In the genomic region with DNA sequence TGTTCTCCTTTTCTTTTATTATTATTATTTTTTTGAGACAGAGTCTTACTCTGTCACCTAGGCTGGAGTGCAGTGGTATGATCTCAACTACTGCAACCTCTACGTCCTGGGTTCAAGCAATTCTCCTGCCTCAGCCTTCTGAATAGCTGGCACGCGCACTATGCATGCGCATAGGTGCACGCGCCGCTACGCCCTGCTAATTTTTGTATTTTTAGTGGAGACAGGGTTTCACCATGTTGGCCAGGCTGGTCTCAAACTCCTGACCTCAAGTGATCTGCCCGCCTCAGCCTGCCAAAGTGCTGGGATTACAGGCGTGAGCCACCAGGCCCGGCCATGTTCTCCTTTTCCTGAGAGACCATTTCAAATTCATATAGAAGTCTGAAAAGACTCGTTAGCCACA, we compare ENCODE assay signal across 14 cellular contexts. TPM values are rescaled to one million over a fixed set of nuclear protein-coding genes. Genes with fewer than 3 reads are reported as not detected.
"Had no signal": no experiment of that assay in that cellular context is flagged by ENCODE, and none has a peak within 500 bp of the region (broad histone marks: within the 10 kb centered on the region; RNA-seq: fewer than 3 reads in every experiment).

No MANE protein-coding gene starts in this region.

RNA-seq across cellular contexts. Expression of a gene that starts 0.7 kb away (rescaled TPM):
- total RNA-seq: activated B cell treated with CpG ODN at 0.5 μM for 24 hours; activated CD4-positive, alpha-beta memory T cell treated with anti-CD3 and anti-CD28 coated beads for 36 hours; activated CD4-positive, alpha-beta memory T cell treated with anti-CD3 and anti-CD28 coated beads, Interleukin-2, amount 10 ng/mL, durations not matched to agents 7 days and 5 days; activated CD4-positive, alpha-beta T cell treated with anti-CD3 and anti-CD28 coated beads, Interleukin-2, amount 10 ng/mL, durations not matched to agents 24 days and 14 days; activated CD4-positive, alpha-beta T cell treated with anti-CD3 and anti-CD28 coated beads, Interleukin-2, amount 10 ng/mL, durations not matched to agents 7 days and 5 days; activated CD8-positive, alpha-beta memory T cell treated with anti-CD3 and anti-CD28 coated beads for 36 hours; activated CD8-positive, alpha-beta memory T cell treated with anti-CD3 and anti-CD28 coated beads, Interleukin-2, amount 10 ng/mL, durations not matched to agents 7 days and 5 days; activated CD8-positive, alpha-beta T cell treated with anti-CD3 and anti-CD28 coated beads for 36 hours; activated CD8-positive, alpha-beta T cell treated with anti-CD3 and anti-CD28 coated beads, Interleukin-2, amount 10 ng/mL, durations not matched to agents 7 days and 5 days; T-cell; T-helper 1 cell treated with Interleukin-12 subunit alpha and Interleukin-12 subunit beta and Interleukin-4 antibody, amounts not matched to agents 30 ng/mL and 1 ng/mL, for 36 hours; T-helper 17 cell; T-helper 2 cell treated with Interferon-gamma antibody and Interleukin-4, amounts not matched to agents 100 ng/mL and 5 ng/mL, for 36 hours; WTC11 had no signal

RNA-seq across cellular contexts. Expression of a gene that starts 55.7 kb away (rescaled TPM):
- total RNA-seq: activated B cell treated with CpG ODN at 0.5 μM for 24 hours; activated CD8-positive, alpha-beta memory T cell treated with anti-CD3 and anti-CD28 coated beads for 36 hours; activated CD8-positive, alpha-beta T cell treated with anti-CD3 and anti-CD28 coated beads for 36 hours; WTC11 had no signal
